In genomic region chr10:117927334-117927733, GRCh38 we compare ENCODE assay signal across 19 cellular contexts.
A peak's percentile ranks its signal among the peaks of the same experiment; 100 is the strongest.
DNase-seq lines count a peak whose midpoint lies in the region; TF ChIP-seq lines count a peak whose summit lies in the region.
"Had no signal": no experiment of that assay in that cellular context is flagged by ENCODE, and none has a peak within 500 bp of the region (broad histone marks: within the 10 kb centered on the region; RNA-seq: fewer than 3 reads in every experiment).

No MANE protein-coding gene starts in this region.

- peaks cover 2% of the 10 kb centered on the region for H3K79me1 ChIP-seq in neuronal stem cell (ENCODE audit: low read depth, low read length)

- H3K9me3 Mint-ChIP-seq in endodermal cell (no peaks in the 10 kb centered on the region), mesothelial cell of epicardium (peaks cover 7% of the 10 kb centered on the region)
- H3K9me3 Mint-ChIP-seq: CD4-positive, CD25-positive, alpha-beta regulatory T cell; CD8-positive, alpha-beta memory T cell had no signal

- H3K14ac ChIP-seq in neuronal stem cell (ENCODE audit: low read length) = no peak overlapping the region

- no peak overlapping the region for H2BK12ac ChIP-seq in neuronal stem cell (ENCODE audit: low read length)

- H3K36me3 Mint-ChIP-seq in endodermal cell (ENCODE audit: low read depth) (no peaks in the 10 kb centered on the region), mesothelial cell of epicardium (no peaks in the 10 kb centered on the region)
- H3K36me3 Mint-ChIP-seq: CD4-positive, CD25-positive, alpha-beta regulatory T cell; CD8-positive, alpha-beta memory T cell had no signal

- H3K27me3 Mint-ChIP-seq in endodermal cell (ENCODE audit: insufficient read depth) = peaks cover 5% of the 10 kb centered on the region
- peaks cover 41% of the 10 kb centered on the region for H3K27me3 Mint-ChIP-seq in mesothelial cell of epicardium (ENCODE audit: low read depth)

- H3K4me3 Mint-ChIP-seq in endodermal cell (no peak overlapping the region), mesothelial cell of epicardium (no peak overlapping the region)
- H3K4me3 Mint-ChIP-seq: CD4-positive, CD25-positive, alpha-beta regulatory T cell; CD8-positive, alpha-beta memory T cell; HFFc6 had no signal

- WGBS in endodermal cell (ENCODE audit: insufficient coverage in 1 of 2, insufficient read length in 1 of 2), 2 experiments = 45 to 67% methylated on average over 1 of the region's 1 CpG
- no CpG with 5 or more reads among the region's 1 CpG for WGBS in neuronal stem cell (ENCODE audit: extremely low coverage in 2 of 2, insufficient read length in 2 of 2, insufficient replicate concordance in 1 of 2), 2 donors

- no peak overlapping the region for H2BK15ac ChIP-seq in neuronal stem cell (ENCODE audit: low read length)

- H3K9ac ChIP-seq in endodermal cell (ENCODE audit: extremely low read depth, low read length, poor library complexity, severe bottlenecking) (no peak overlapping the region), neuronal stem cell (ENCODE audit: low read depth, low read length, poor library complexity) (no peak overlapping the region)

- no peaks in the 10 kb centered on the region for H3K27me3 ChIP-seq in endodermal cell (ENCODE audit: control insufficient read depth, insufficient read depth, low read length, poor library complexity, severe bottlenecking)
- H3K27me3 ChIP-seq in neuronal stem cell (ENCODE audit: control insufficient read depth in 3 of 3, insufficient read depth in 3 of 3, low read depth in 1 of 3, low read length in 3 of 3) = peaks cover 0 to 3% (median 0%) of the 10 kb centered on the region in 3 experiments
- H3K27me3 ChIP-seq: BE2C had no signal

- H3K23ac ChIP-seq in neuronal stem cell (ENCODE audit: low read depth, low read length, poor library complexity) = no peak overlapping the region

- H2AFZ ChIP-seq in neuronal stem cell (ENCODE audit: low read length) = no peak overlapping the region

- no peak overlapping the region for H2BK120ac ChIP-seq in neuronal stem cell (ENCODE audit: low read depth, low read length)

- no peaks in the 10 kb centered on the region for H3K4me1 ChIP-seq in endodermal cell (ENCODE audit: control insufficient read depth, insufficient read depth, low read length)
- peaks cover 0 to 5% of the 10 kb centered on the region in 2 donors for H3K4me1 ChIP-seq in neuronal stem cell (ENCODE audit: control insufficient read depth in 2 of 2, insufficient read depth in 1 of 2, low read depth in 1 of 2, low read length in 2 of 2)
- H3K4me1 ChIP-seq: BE2C had no signal

- peaks cover 4% of the 10 kb centered on the region for H3K4me1 Mint-ChIP-seq in endodermal cell
- H3K4me1 Mint-ChIP-seq in mesothelial cell of epicardium = no peaks in the 10 kb centered on the region
- H3K4me1 Mint-ChIP-seq: CD4-positive, CD25-positive, alpha-beta regulatory T cell; CD8-positive, alpha-beta memory T cell had no signal

- peak overlapping the region; percentile 28 for H3K18ac ChIP-seq in neuronal stem cell (ENCODE audit: low read length)

- H4K8ac ChIP-seq in neuronal stem cell (ENCODE audit: low read depth, low read length) = no peak overlapping the region

- H3K9me3 ChIP-seq in endodermal cell (ENCODE audit: control insufficient read depth, low read length) (no peaks in the 10 kb centered on the region), neuronal stem cell (replicated peaks in 1 of 2; ENCODE audit: control insufficient read depth in 2 of 2, insufficient read depth in 1 of 2, low read depth in 1 of 2, low read length in 2 of 2) (no peaks in the 10 kb centered on the region)
- H3K9me3 ChIP-seq: BE2C, HAP-1 had no signal

- no peak overlapping the region for H3K27ac Mint-ChIP-seq in endodermal cell
- H3K27ac Mint-ChIP-seq in mesothelial cell of epicardium = no peak overlapping the region
- H3K27ac Mint-ChIP-seq: CD4-positive, CD25-positive, alpha-beta regulatory T cell; HFFc6 had no signal

- H3K36me3 ChIP-seq in endodermal cell (ENCODE audit: control insufficient read depth, insufficient read depth, low read length) = no peaks in the 10 kb centered on the region
- H3K36me3 ChIP-seq in neuronal stem cell (replicated peaks in 1 of 2; ENCODE audit: control insufficient read depth in 2 of 2, insufficient read depth in 2 of 2, low read length in 2 of 2) = no peaks in the 10 kb centered on the region
- H3K36me3 ChIP-seq: BE2C, HAP-1 had no signal

- no peak overlapping the region for H2BK5ac ChIP-seq in neuronal stem cell (ENCODE audit: low read length)

- H2AK5ac ChIP-seq in neuronal stem cell (ENCODE audit: low read depth, low read length) = no peak overlapping the region

- TF ChIP-seq CTCF in endodermal cell (conservative IDR thresholded peaks at IDR 0.05) (no peak), mesothelial cell of epicardium (IDR thresholded peaks at IDR 0.05; ENCODE audit: unreplicated experiment) (no peak)

- DNase-seq in MV-4-11 (lab: John Stamatoyannopoulos, UW) = peak; percentile 31
- DNase-seq in endodermal cell = peak; percentile 62
- DNase-seq in neuronal stem cell (ENCODE audit: low spot score) = no peak
- DNase-seq in NCI-H1436 treated with DMSO at 0.1 percent for 48 hours (lab: John Stamatoyannopoulos, UW) = no peak
- no peak for DNase-seq in mesothelial cell of epicardium (ENCODE audit: low spot score in 2 of 2, unreplicated experiment in 2 of 2)
- DNase-seq in stimulated activated CD4-positive, alpha-beta T cell treated with anti-CD3 and anti-CD28 coated beads, Interleukin-4, amount 100 ng/mL, for 24 hours = no peak
- DNase-seq: ACHN; BE2C; C1 segment of cervical spinal cord; CD4-positive, CD25-positive, alpha-beta regulatory T cell; CD8-positive, alpha-beta memory T cell; COR-L47; DMS 273 treated with DMSO at 0.1 percent for 48 hours; DMS53; DND-41; EL; HFFc6 had no signal

- H3K27ac ChIP-seq in endodermal cell (ENCODE audit: low read depth, low read length) = no peak overlapping the region
- H3K27ac ChIP-seq in neuronal stem cell (replicated peaks; ENCODE audit: low read length) = no peak overlapping the region

- H4K91ac ChIP-seq in neuronal stem cell (ENCODE audit: low read depth, low read length, poor library complexity) = no peak overlapping the region

- H3K4me2 ChIP-seq in neuronal stem cell (ENCODE audit: insufficient read depth, low read length, poor library complexity, severe bottlenecking) = no peak overlapping the region

- H3K4me3 ChIP-seq in endodermal cell (ENCODE audit: low read length) = no peak overlapping the region
- no peak overlapping the region for H3K4me3 ChIP-seq in neuronal stem cell (ENCODE audit: low read length in 2 of 2)
- H3K4me3 ChIP-seq: GM12878, HAP-1 had no signal

- H3K4ac ChIP-seq in neuronal stem cell (ENCODE audit: low read length) = no peak overlapping the region

Comparison
In these comparisons a context has a peak if more than half of its experiments do, and no peak if none do; other contexts are left out.
1. DNase-seq: peak in MV-4-11 (single experiment) and endodermal cell (single experiment); none in neuronal stem cell (single experiment), NCI-H1436 treated with DMSO at 0.1 percent for 48 hours (single experiment), mesothelial cell of epicardium (0 of 2) and stimulated activated CD4-positive, alpha-beta T cell treated with anti-CD3 and anti-CD28 coated beads, Interleukin-4, amount 100 ng/mL, for 24 hours (single experiment).